2 cellular contexts compared by ENCODE assay signal in the genomic region with DNA sequence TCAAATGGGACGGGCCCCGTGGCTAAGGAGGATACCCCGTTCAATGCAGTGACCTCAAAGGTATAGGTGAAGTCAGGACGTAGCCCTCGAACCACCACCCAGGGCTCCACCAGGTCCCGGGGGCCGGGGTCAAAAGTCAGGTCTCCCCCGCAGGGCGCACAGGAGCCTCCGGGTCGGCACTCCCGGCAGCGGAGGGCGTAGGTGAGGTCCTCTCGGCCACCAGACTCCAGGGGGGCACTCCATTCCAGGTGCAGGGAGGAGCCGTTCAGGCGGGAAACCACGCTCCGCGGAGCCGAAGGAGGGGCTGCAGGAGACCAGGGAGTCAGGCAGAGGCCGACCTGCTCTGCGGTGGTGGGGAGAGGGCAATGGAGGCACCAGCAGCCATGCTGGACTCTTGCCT.
A peak's percentile ranks its signal among the peaks of the same experiment; 100 is the strongest.
TF ChIP-seq lines count a peak whose summit lies in the region.

No MANE protein-coding gene starts in this region.

TF ChIP-seq in K562, 482 proteins besides CTCF, POLR2A, EP300 and RAD21:
- TF ChIP-seq, protein P1, sequence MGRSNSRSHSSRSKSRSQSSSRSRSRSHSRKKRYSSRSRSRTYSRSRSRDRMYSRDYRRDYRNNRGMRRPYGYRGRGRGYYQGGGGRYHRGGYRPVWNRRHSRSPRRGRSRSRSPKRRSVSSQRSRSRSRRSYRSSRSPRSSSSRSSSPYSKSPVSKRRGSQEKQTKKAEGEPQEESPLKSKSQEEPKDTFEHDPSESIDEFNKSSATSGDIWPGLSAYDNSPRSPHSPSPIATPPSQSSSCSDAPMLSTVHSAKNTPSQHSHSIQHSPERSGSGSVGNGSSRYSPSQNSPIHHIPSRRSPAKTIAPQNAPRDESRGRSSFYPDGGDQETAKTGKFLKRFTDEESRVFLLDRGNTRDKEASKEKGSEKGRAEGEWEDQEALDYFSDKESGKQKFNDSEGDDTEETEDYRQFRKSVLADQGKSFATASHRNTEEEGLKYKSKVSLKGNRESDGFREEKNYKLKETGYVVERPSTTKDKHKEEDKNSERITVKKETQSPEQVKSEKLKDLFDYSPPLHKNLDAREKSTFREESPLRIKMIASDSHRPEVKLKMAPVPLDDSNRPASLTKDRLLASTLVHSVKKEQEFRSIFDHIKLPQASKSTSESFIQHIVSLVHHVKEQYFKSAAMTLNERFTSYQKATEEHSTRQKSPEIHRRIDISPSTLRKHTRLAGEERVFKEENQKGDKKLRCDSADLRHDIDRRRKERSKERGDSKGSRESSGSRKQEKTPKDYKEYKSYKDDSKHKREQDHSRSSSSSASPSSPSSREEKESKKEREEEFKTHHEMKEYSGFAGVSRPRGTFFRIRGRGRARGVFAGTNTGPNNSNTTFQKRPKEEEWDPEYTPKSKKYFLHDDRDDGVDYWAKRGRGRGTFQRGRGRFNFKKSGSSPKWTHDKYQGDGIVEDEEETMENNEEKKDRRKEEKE (IDR thresholded peaks at IDR 0.05; ENCODE audit: borderline replicate concordance in 1 of 2, control insufficient read depth in 1 of 2, low read depth in 2 of 2, low read length in 1 of 2), result no peak
- no peak for TF ChIP-seq ZNF124 (CRISPR knock-in tag; IDR thresholded peaks at IDR 0.05)
- no peak for TF ChIP-seq GABPB1 (CRISPR knock-in tag; IDR thresholded peaks at IDR 0.05)
- TF ChIP-seq, protein P2, sequence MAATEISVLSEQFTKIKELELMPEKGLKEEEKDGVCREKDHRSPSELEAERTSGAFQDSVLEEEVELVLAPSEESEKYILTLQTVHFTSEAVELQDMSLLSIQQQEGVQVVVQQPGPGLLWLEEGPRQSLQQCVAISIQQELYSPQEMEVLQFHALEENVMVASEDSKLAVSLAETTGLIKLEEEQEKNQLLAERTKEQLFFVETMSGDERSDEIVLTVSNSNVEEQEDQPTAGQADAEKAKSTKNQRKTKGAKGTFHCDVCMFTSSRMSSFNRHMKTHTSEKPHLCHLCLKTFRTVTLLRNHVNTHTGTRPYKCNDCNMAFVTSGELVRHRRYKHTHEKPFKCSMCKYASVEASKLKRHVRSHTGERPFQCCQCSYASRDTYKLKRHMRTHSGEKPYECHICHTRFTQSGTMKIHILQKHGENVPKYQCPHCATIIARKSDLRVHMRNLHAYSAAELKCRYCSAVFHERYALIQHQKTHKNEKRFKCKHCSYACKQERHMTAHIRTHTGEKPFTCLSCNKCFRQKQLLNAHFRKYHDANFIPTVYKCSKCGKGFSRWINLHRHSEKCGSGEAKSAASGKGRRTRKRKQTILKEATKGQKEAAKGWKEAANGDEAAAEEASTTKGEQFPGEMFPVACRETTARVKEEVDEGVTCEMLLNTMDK (IDR thresholded peaks at IDR 0.05; ENCODE audit: borderline replicate concordance, insufficient read depth, low read depth, low read length, poor library complexity, severe bottlenecking), result no peak
- peak; percentile 47; the same call in 1 of the 2 replicates for TF ChIP-seq RBFOX2 (IDR thresholded peaks at IDR 0.05; ENCODE audit: low read depth, low read length)
TF ChIP-seq in K562: peak in this region for 1.

TF ChIP-seq in HepG2, 621 proteins besides CTCF, POLR2A, EP300 and RAD21:
- TF ChIP-seq ZKSCAN5 (CRISPR knock-in tag; IDR thresholded peaks at IDR 0.05), result no peak
- no peak for TF ChIP-seq ZNF607 (CRISPR knock-in tag; IDR thresholded peaks at IDR 0.05; ENCODE audit: borderline replicate concordance)
- TF ChIP-seq ZNF33B (CRISPR knock-in tag; IDR thresholded peaks at IDR 0.05), result no peak
- TF ChIP-seq ZNF225 (CRISPR knock-in tag; IDR thresholded peaks at IDR 0.05), result 0 out of 2 replicates have a peak, but pooled peaks have one; percentile 59
- peak; percentile 83 for TF ChIP-seq AGO2 (optimal IDR thresholded peaks at IDR 0.05; ENCODE audit: low read depth, low read length)
- TF ChIP-seq POLR2G (IDR thresholded peaks at IDR 0.05; ENCODE audit: low read depth, low read length), result no peak
- TF ChIP-seq ZNF292 (CRISPR knock-in tag; IDR thresholded peaks at IDR 0.05; ENCODE audit: borderline replicate concordance, low read depth), result no peak
- TF ChIP-seq ZNF260 (CRISPR knock-in tag; IDR thresholded peaks at IDR 0.05; ENCODE audit: borderline replicate concordance, low read depth), result no peak
- no peak for TF ChIP-seq ZNF660 (CRISPR knock-in tag; IDR thresholded peaks at IDR 0.05; ENCODE audit: borderline replicate concordance, low read depth)
- TF ChIP-seq PLRG1 (conservative IDR thresholded peaks at IDR 0.05), result no peak
- peak; percentile 62 for TF ChIP-seq RBFOX2 (IDR thresholded peaks at IDR 0.05; ENCODE audit: low read depth, low read length)
